1 cellular context compared by ENCODE assay signal in the genomic region with DNA sequence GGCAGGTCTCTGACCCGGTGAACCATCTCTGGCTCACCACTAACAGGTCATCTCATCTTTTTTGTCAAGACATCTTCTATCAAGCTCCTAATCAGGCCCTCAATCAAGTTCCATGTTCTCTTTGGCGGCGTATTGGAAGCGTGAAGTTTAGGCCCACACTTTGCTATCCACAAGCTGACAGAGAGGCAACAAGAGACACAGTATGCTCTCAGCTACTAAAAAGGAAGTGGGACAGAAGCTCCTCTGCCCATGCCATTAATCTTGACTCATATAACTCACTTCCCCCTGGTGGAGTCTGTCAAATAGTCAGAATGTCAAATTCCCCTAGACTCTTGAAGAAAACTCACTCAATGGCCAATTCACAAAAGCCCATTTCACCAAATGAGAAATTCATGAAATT.
TF ChIP-seq lines count a peak whose summit lies in the region.

No MANE protein-coding gene starts in this region.

TF ChIP-seq in HCT116, 20 proteins besides CTCF, POLR2A, EP300 and RAD21 (continued from another document):
- TF ChIP-seq, protein P1, sequence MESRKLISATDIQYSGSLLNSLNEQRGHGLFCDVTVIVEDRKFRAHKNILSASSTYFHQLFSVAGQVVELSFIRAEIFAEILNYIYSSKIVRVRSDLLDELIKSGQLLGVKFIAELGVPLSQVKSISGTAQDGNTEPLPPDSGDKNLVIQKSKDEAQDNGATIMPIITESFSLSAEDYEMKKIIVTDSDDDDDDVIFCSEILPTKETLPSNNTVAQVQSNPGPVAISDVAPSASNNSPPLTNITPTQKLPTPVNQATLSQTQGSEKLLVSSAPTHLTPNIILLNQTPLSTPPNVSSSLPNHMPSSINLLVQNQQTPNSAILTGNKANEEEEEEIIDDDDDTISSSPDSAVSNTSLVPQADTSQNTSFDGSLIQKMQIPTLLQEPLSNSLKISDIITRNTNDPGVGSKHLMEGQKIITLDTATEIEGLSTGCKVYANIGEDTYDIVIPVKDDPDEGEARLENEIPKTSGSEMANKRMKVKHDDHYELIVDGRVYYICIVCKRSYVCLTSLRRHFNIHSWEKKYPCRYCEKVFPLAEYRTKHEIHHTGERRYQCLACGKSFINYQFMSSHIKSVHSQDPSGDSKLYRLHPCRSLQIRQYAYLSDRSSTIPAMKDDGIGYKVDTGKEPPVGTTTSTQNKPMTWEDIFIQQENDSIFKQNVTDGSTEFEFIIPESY (IDR thresholded peaks at IDR 0.05; ENCODE audit: extremely low read depth, insufficient replicate concordance, low read length) = no peak
- no peak for TF ChIP-seq SRF (IDR thresholded peaks at IDR 0.05; ENCODE audit: low read depth)
- no peak for TF ChIP-seq TCF7L2 (IDR thresholded peaks at IDR 0.05; ENCODE audit: borderline replicate concordance, extremely low read depth, insufficient read depth, insufficient read length)
- TF ChIP-seq, protein P2, sequence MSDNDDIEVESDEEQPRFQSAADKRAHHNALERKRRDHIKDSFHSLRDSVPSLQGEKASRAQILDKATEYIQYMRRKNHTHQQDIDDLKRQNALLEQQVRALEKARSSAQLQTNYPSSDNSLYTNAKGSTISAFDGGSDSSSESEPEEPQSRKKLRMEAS (IDR thresholded peaks at IDR 0.05) = no peak
- TF ChIP-seq, protein P3, sequence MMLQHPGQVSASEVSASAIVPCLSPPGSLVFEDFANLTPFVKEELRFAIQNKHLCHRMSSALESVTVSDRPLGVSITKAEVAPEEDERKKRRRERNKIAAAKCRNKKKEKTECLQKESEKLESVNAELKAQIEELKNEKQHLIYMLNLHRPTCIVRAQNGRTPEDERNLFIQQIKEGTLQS (IDR thresholded peaks at IDR 0.05) = no peak
- TF ChIP-seq POLR2AphosphoS5 (IDR thresholded peaks at IDR 0.05; ENCODE audit: low read depth, low read length) = no peak
- no peak for TF ChIP-seq CEBPB (IDR thresholded peaks at IDR 0.05; ENCODE audit: low read depth)
- TF ChIP-seq ELF1 (IDR thresholded peaks at IDR 0.05; ENCODE audit: borderline replicate concordance, low read depth) = no peak
- no peak for TF ChIP-seq EZH2 (IDR thresholded peaks at IDR 0.05)
- TF ChIP-seq, protein P4, sequence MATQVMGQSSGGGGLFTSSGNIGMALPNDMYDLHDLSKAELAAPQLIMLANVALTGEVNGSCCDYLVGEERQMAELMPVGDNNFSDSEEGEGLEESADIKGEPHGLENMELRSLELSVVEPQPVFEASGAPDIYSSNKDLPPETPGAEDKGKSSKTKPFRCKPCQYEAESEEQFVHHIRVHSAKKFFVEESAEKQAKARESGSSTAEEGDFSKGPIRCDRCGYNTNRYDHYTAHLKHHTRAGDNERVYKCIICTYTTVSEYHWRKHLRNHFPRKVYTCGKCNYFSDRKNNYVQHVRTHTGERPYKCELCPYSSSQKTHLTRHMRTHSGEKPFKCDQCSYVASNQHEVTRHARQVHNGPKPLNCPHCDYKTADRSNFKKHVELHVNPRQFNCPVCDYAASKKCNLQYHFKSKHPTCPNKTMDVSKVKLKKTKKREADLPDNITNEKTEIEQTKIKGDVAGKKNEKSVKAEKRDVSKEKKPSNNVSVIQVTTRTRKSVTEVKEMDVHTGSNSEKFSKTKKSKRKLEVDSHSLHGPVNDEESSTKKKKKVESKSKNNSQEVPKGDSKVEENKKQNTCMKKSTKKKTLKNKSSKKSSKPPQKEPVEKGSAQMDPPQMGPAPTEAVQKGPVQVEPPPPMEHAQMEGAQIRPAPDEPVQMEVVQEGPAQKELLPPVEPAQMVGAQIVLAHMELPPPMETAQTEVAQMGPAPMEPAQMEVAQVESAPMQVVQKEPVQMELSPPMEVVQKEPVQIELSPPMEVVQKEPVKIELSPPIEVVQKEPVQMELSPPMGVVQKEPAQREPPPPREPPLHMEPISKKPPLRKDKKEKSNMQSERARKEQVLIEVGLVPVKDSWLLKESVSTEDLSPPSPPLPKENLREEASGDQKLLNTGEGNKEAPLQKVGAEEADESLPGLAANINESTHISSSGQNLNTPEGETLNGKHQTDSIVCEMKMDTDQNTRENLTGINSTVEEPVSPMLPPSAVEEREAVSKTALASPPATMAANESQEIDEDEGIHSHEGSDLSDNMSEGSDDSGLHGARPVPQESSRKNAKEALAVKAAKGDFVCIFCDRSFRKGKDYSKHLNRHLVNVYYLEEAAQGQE (IDR thresholded peaks at IDR 0.05; ENCODE audit: low read depth) = no peak
TF ChIP-seq in HCT116: peak in this region for 0.
